17 cellular contexts compared by ENCODE assay signal in the genomic region with DNA sequence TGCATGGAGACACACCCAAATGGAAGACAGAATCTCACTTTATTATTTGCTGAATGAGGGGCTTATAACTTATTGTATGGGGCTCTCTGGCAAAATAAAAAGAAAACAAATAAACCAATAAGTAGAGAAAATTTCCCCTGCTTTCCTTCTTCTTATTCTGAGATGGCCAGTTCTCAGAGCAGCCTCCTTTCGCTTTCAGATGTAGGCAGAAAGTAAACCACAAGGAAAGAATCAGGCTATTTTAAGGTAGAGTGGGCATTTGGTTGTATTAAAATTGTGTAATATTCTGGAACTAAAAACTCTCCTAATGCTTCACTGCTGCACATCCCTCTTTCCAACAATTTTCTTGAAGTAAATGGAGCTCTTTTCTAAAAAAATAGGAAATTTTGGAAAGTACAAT.
A peak's percentile ranks its signal among the peaks of the same experiment; 100 is the strongest.
DNase-seq lines count a peak whose midpoint lies in the region; ATAC-seq lines count a peak whose summit lies in the region.
"Had no signal": no experiment of that assay in that cellular context is flagged by ENCODE, and none has a peak within 500 bp of the region (broad histone marks: within the 10 kb centered on the region; RNA-seq: fewer than 3 reads in every experiment).

No MANE protein-coding gene starts in this region.

- no peak for DNase-seq in AG08396 (ENCODE audit: low spot score)
- DNase-seq in effector CD8-positive, alpha-beta T cell (lab: John Stamatoyannopoulos, UW): no peak
- DNase-seq in iPS-NIHi7 (ENCODE audit: extremely low spot score): no peak
- DNase-seq in stimulated activated naive CD4-positive, alpha-beta T cell (lab: John Stamatoyannopoulos, UW): no peak
- DNase-seq: activated CD4-positive, alpha-beta T cell treated with anti-CD3 and anti-CD28 coated beads, Interleukin-2, amount 50 U/mL, for 4 hours; activated gamma-delta T cell; AML-193; DND-41; endodermal cell; left colon; MG63; nephron progenitor cell; sigmoid colon had no signal

- peak; percentile 94 for ATAC-seq in GM18511 (IDR thresholded peaks at IDR 0.05; ENCODE audit: unreplicated experiment)
- peak; percentile 76 for ATAC-seq in GM21390 (IDR thresholded peaks at IDR 0.05; ENCODE audit: unreplicated experiment)
- peak; percentile 87 for ATAC-seq in HG02885 (IDR thresholded peaks at IDR 0.05; ENCODE audit: poor library complexity, unreplicated experiment)
- ATAC-seq in HG03520 (IDR thresholded peaks at IDR 0.05; ENCODE audit: unreplicated experiment): peak; percentile 84
- ATAC-seq: left colon had no signal
